In genomic region chr13:54775501-54776191, GRCh38 we compare ENCODE assay signal across 1 cellular context.
TF ChIP-seq lines count a peak whose summit lies in the region.

No MANE protein-coding gene starts in this region.

TF ChIP-seq in WTC11, 78 proteins besides CTCF, POLR2A, EP300 and RAD21 (continued from another document):
- no peak for TF ChIP-seq ZSCAN18 (CRISPR knock-in tag; IDR thresholded peaks at IDR 0.05)
- TF ChIP-seq ERG (CRISPR knock-in tag; IDR thresholded peaks at IDR 0.05) = no peak
- TF ChIP-seq PRRX2 (CRISPR knock-in tag; IDR thresholded peaks at IDR 0.05) = no peak
- TF ChIP-seq PREB (CRISPR knock-in tag; IDR thresholded peaks at IDR 0.05; ENCODE audit: borderline replicate concordance) = no peak
